8 cellular contexts compared by ENCODE assay signal in genomic region chr2:200713704-200714064, GRCh38.
DNase-seq lines count a peak whose midpoint lies in the region; ATAC-seq and TF ChIP-seq lines count a peak whose summit lies in the region.

No MANE protein-coding gene starts in this region.

- H3K4me3 ChIP-seq in Karpas-422 (ENCODE audit: low read length) (peak overlapping the region; percentile 54), left lung (no peak overlapping the region), stomach smooth muscle (ENCODE audit: low read length in 2 of 2) (peak overlapping the region; percentile 71 to 81), SJCRH30 (no peak overlapping the region)

- peak overlapping the region; percentile 64 for H3K27ac ChIP-seq in Karpas-422 (ENCODE audit: low read length)
- peak overlapping the region; percentile 78 to 80 for H3K27ac ChIP-seq in left lung
- peak overlapping the region; percentile 6 for H3K27ac ChIP-seq in stomach smooth muscle (ENCODE audit: low read length)
- H3K27ac ChIP-seq in SJCRH30: no peak overlapping the region

- peak overlapping the region; percentile 98 for H3K27ac Mint-ChIP-seq in activated T-cell treated with anti-CD3 and anti-CD28 coated beads, Interleukin-2, amount 50 U/mL, for 72 hours

- peak overlapping the region; percentile 59; the same call in 1 of the 2 replicates for H2AFZ ChIP-seq in Karpas-422 (ENCODE audit: low read length)

- no peak for ATAC-seq in activated T-cell treated with anti-CD3 and anti-CD28 coated beads, Interleukin-2, amount 50 U/mL, for 72 hours (replicated peaks in 1 of 2)
- ATAC-seq in left lung: no peak
- ATAC-seq in GM21360 (IDR thresholded peaks at IDR 0.05; ENCODE audit: unreplicated experiment): no peak

- peaks cover 0 to 3% of the 10 kb centered on the region in 2 donors for H3K9me3 Mint-ChIP-seq in activated T-cell treated with anti-CD3 and anti-CD28 coated beads, Interleukin-2, amount 50 U/mL, for 72 hours

- no peak for TF ChIP-seq CTCF in left lung (IDR thresholded peaks at IDR 0.05)

- H3K9me3 ChIP-seq in Karpas-422 (ENCODE audit: low read length) (no peaks in the 10 kb centered on the region), left lung (no peaks in the 10 kb centered on the region), stomach smooth muscle (ENCODE audit: control insufficient read depth in 2 of 2, low read length in 2 of 2) (no peaks in the 10 kb centered on the region), SJCRH30 (replicated peaks) (no peaks in the 10 kb centered on the region)

- H3K4me1 Mint-ChIP-seq in activated T-cell treated with anti-CD3 and anti-CD28 coated beads, Interleukin-2, amount 50 U/mL, for 72 hours (ENCODE audit: low read depth): peaks cover 47% of the 10 kb centered on the region

- H3K4me2 ChIP-seq in Karpas-422 (ENCODE audit: low read depth, low read length, poor library complexity, severe bottlenecking): peak overlapping the region; percentile 68

- H3K4me1 ChIP-seq in Karpas-422 (ENCODE audit: low read length): peaks cover 15% of the 10 kb centered on the region
- H3K4me1 ChIP-seq in left lung: peaks cover 0 to 3% of the 10 kb centered on the region in 2 donors
- peaks cover 6% of the 10 kb centered on the region for H3K4me1 ChIP-seq in stomach smooth muscle (ENCODE audit: control insufficient read depth, insufficient read depth, low read length)
- H3K4me1 ChIP-seq in SJCRH30: no peaks in the 10 kb centered on the region

- peak overlapping the region; percentile 67 for H3K9ac ChIP-seq in Karpas-422 (ENCODE audit: low read length)
- H3K9ac ChIP-seq in stomach smooth muscle (ENCODE audit: low read length in 2 of 2): peak overlapping the region in 1 of 2 donors; percentile 58

- H3K27me3 Mint-ChIP-seq in activated T-cell treated with anti-CD3 and anti-CD28 coated beads, Interleukin-2, amount 50 U/mL, for 72 hours (ENCODE audit: low read depth): no peaks in the 10 kb centered on the region

- H3K79me2 ChIP-seq in Karpas-422 (ENCODE audit: low read length): no peaks in the 10 kb centered on the region

- no peaks in the 10 kb centered on the region for H3K9me2 ChIP-seq in Karpas-422 (replicated peaks; ENCODE audit: insufficient read depth, low read length)

- H3K36me3 ChIP-seq in Karpas-422 (ENCODE audit: insufficient read depth, low read length) (no peaks in the 10 kb centered on the region), left lung (no peaks in the 10 kb centered on the region), stomach smooth muscle (ENCODE audit: control insufficient read depth in 2 of 2, insufficient read depth in 2 of 2, low read length in 2 of 2) (no peaks in the 10 kb centered on the region), SJCRH30 (no peaks in the 10 kb centered on the region)

- H3K36me3 Mint-ChIP-seq in activated T-cell treated with anti-CD3 and anti-CD28 coated beads, Interleukin-2, amount 50 U/mL, for 72 hours (ENCODE audit: insufficient read depth in 2 of 2): peaks cover 0 to under 1% of the 10 kb centered on the region in 2 donors

- DNase-seq in Karpas-422: no peak
- peak in 1 of 2 donors; percentile 37 for DNase-seq in activated T-cell treated with anti-CD3 and anti-CD28 coated beads, Interleukin-2, amount 50 U/mL, for 72 hours
- no peak for DNase-seq in left lung
- no peak for DNase-seq in NCI-H2081 treated with DMSO at 0.1 percent for 48 hours (lab: John Stamatoyannopoulos, UW)
- no peak for DNase-seq in SJCRH30
- no peak for DNase-seq in 8988T

- intact Hi-C loops in left lung (cut with DNase I): loop anchor here in 1 of 2 donors (10.0 kb wide), 1 partner anchor 101 kb away; the partner anchor contains the start of gene BZW1

- H4K20me1 ChIP-seq in Karpas-422 (ENCODE audit: insufficient read depth, low read depth, low read length): no peaks in the 10 kb centered on the region

- H3K27me3 ChIP-seq in Karpas-422 (ENCODE audit: low read length) (no peaks in the 10 kb centered on the region), left lung (peaks cover 0 to 3% of the 10 kb centered on the region in 2 donors), stomach smooth muscle (ENCODE audit: control insufficient read depth in 1 of 2, insufficient read depth in 2 of 2, low read length in 2 of 2) (peaks cover 0 to 3% of the 10 kb centered on the region in 2 donors), SJCRH30 (no peaks in the 10 kb centered on the region)

- H3K4me3 Mint-ChIP-seq in activated T-cell treated with anti-CD3 and anti-CD28 coated beads, Interleukin-2, amount 50 U/mL, for 72 hours: peak overlapping the region; percentile 72 to 82

Comparison
In these comparisons a context has a peak if more than half of its experiments do, and no peak if none do; other contexts are left out.
1. H3K4me3 ChIP-seq: peak in Karpas-422 (single experiment) and stomach smooth muscle (2 of 2); none in left lung (0 of 2) and SJCRH30 (single experiment).